Comparison of ENCODE assay signal across 8 cellular contexts in the genomic region with DNA sequence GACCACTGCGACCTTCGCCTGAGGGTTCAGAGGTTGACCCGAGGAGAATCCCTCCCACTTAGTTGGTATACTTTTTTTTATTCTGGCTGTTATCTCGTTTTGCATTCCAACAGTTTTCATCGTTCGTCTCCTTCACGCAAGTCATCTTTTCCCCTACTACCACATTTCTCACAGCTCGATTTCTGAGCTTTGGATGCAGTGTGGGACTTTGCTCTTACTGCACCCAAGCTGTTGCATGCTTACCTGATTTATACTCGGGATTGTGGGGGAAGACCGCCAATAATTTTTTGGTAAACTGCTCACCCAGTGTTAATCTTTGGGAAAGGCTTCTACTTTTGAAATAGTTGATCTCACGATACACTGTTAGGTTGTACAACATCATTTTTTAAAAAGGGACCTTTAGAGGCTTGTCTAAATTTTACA. TPM values are rescaled to one million over a fixed set of nuclear protein-coding genes. Genes with fewer than 3 reads are reported as not detected.
DNase-seq lines count a peak whose midpoint lies in the region; ATAC-seq, FAIRE-seq and TF ChIP-seq lines count a peak whose summit lies in the region.

No MANE protein-coding gene starts in this region.

- no peak for TF ChIP-seq POLR2A in A549 (IDR thresholded peaks at IDR 0.05; ENCODE audit: low read length)

- peak overlapping the region; percentile 78 for H3K4me3 Mint-ChIP-seq in MCF 10A (ENCODE audit: unreplicated experiment)

- H3K9me3 ChIP-seq in A549: no peaks in the 10 kb centered on the region
- H3K9me3 ChIP-seq in mononuclear cell (ENCODE audit: low read depth, low read length): no peaks in the 10 kb centered on the region

- peaks cover 10% of the 10 kb centered on the region; the same call in 2 of the 3 replicates for H3K4me1 ChIP-seq in A549
- peaks cover 29% of the 10 kb centered on the region for H3K4me1 ChIP-seq in mononuclear cell (ENCODE audit: insufficient read depth, low read length)

- H3K9me3 Mint-ChIP-seq in MCF 10A (ENCODE audit: unreplicated experiment): no peaks in the 10 kb centered on the region

- no peak for ATAC-seq in A549
- no peak for ATAC-seq in activated CD4-positive, CD25-positive, alpha-beta regulatory T cell treated with anti-CD3 and anti-CD28 coated beads, Interleukin-2, amount 50 U/mL, for 24 hours

- H3K36me3 Mint-ChIP-seq in MCF 10A (ENCODE audit: insufficient read depth, unreplicated experiment): peaks cover 6% of the 10 kb centered on the region

- TF ChIP-seq EP300 in A549 (IDR thresholded peaks at IDR 0.05): no peak

- CTCF ChIA-PET in A549 (lab: Yijun Ruan, JAX): interaction anchor here (2.2 to 2.9 kb wide), 3 partner anchors 418 to 438 kb away, joined by 8 to 13 read pairs (median 12); no protein-coding TSS in a partner anchor
- CTCF ChIA-PET in MCF 10A (lab: Yijun Ruan, JAX): interaction anchor here (0.6 to 3.4 kb wide), 6 partner anchors 170 to 1564 kb away, joined by 3 to 18 read pairs (median 3); no protein-coding TSS in a partner anchor

- H3K27me3 ChIP-seq in mononuclear cell (ENCODE audit: insufficient read depth, low read length): no peaks in the 10 kb centered on the region

- TF ChIP-seq RAD21 in A549 (conservative IDR thresholded peaks at IDR 0.05 in 1 of 2, IDR thresholded peaks at IDR 0.05 in 1 of 2): no peak

- H3K27ac ChIP-seq in A549: peak overlapping the region; percentile 91 to 94

- BruUV-seq in MCF 10A (replicated peaks; lab: Mats Ljungman, UMichigan): TSS peak; percentile 64

- H3K4me1 Mint-ChIP-seq in MCF 10A (ENCODE audit: insufficient read depth, unreplicated experiment): peaks cover 45% of the 10 kb centered on the region

- no peaks in the 10 kb centered on the region for H3K27me3 Mint-ChIP-seq in MCF 10A (ENCODE audit: insufficient read depth, unreplicated experiment)

- TF ChIP-seq CTCF in A549 (IDR thresholded peaks at IDR 0.05) (no peak), HFF-Myc (IDR thresholded peaks at IDR 0.05; ENCODE audit: low read depth, low read length, missing control alignments) (no peak), MCF 10A (IDR thresholded peaks at IDR 0.05; ENCODE audit: unreplicated experiment) (no peak)

- no peak for FAIRE-seq in A549 (lab: Jason Lieb, UNC)

- no peak for DNase-seq in A549 (ENCODE audit: low read depth in 1 of 2, low spot score in 1 of 2)
- no peak for DNase-seq in HFF-Myc (ENCODE audit: extremely low read depth, low read depth)
- DNase-seq in MCF 10A (ENCODE audit: unreplicated experiment): no peak
- no peak for DNase-seq in occipital lobe (lab: John Stamatoyannopoulos, UW)
- no peak for DNase-seq in stimulated activated CD4-positive, alpha-beta T cell treated with anti-CD3 and anti-CD28 coated beads, Interleukin-4, amount 100 ng/mL, for 4 hours
- no peak for DNase-seq in ureter (ENCODE audit: low spot score)

- intact Hi-C loops in MCF 10A (cut with micrococcal nuclease): no loop called here

- POLR2A ChIA-PET in A549 (lab: Yijun Ruan, JAX): no interaction called here
- POLR2A ChIA-PET in MCF 10A (lab: Yijun Ruan, JAX): interaction anchor here (0.7 to 2.5 kb wide), 21 partner anchors 8 to 444 kb away, joined by 3 to 35 read pairs (median 5); a partner anchor contains a TSS

- WGBS in A549 (ENCODE audit: missing lambda C conversion rate): 9% methylated on average over 11 of the region's 11 CpGs

- H3K4me3 ChIP-seq in A549 (peak overlapping the region; percentile 88), HFF-Myc (replicated peaks; ENCODE audit: low read depth, low read length) (peak overlapping the region; percentile 98), mononuclear cell (ENCODE audit: low read length) (peak overlapping the region; percentile 97)

- peak overlapping the region; percentile 88 for H3K4me2 ChIP-seq in A549

- peak overlapping the region; percentile 95 for H3K27ac Mint-ChIP-seq in MCF 10A (ENCODE audit: low read depth, unreplicated experiment)

TF ChIP-seq in A549, 52 proteins besides CTCF, POLR2A, EP300 and RAD21:
- TF ChIP-seq CHD4 (IDR thresholded peaks at IDR 0.05; ENCODE audit: borderline replicate concordance) (no peak), KDM5A (IDR thresholded peaks at IDR 0.05) (no peak), CEBPB (IDR thresholded peaks at IDR 0.05) (no peak), KDM1A (IDR thresholded peaks at IDR 0.05; ENCODE audit: low read depth) (no peak), ZC3H11A (IDR thresholded peaks at IDR 0.05) (no peak), POLR2AphosphoS2 (conservative IDR thresholded peaks at IDR 0.05; ENCODE audit: low read length) (no peak), TP53 (CRISPR knock-in tag; IDR thresholded peaks at IDR 0.05) (no peak), ZSCAN20 (CRISPR knock-in tag; IDR thresholded peaks at IDR 0.05) (no peak), CBX2 (IDR thresholded peaks at IDR 0.05; ENCODE audit: borderline replicate concordance, low read depth) (no peak), HOXA7 (CRISPR knock-in tag; IDR thresholded peaks at IDR 0.05) (no peak), BHLHE40 (IDR thresholded peaks at IDR 0.05; ENCODE audit: low read depth, low read length) (no peak), JUNB (IDR thresholded peaks at IDR 0.05) (no peak), RNF2 (IDR thresholded peaks at IDR 0.05; ENCODE audit: borderline replicate concordance, low read depth) (no peak), ZNF302 (CRISPR knock-in tag; IDR thresholded peaks at IDR 0.05) (no peak), SREBF2 (IDR thresholded peaks at IDR 0.05) (no peak), EHF (CRISPR knock-in tag; IDR thresholded peaks at IDR 0.05) (no peak), RCOR1 (IDR thresholded peaks at IDR 0.05; ENCODE audit: low read depth, low read length) (no peak)
- TF ChIP-seq, protein P1, sequence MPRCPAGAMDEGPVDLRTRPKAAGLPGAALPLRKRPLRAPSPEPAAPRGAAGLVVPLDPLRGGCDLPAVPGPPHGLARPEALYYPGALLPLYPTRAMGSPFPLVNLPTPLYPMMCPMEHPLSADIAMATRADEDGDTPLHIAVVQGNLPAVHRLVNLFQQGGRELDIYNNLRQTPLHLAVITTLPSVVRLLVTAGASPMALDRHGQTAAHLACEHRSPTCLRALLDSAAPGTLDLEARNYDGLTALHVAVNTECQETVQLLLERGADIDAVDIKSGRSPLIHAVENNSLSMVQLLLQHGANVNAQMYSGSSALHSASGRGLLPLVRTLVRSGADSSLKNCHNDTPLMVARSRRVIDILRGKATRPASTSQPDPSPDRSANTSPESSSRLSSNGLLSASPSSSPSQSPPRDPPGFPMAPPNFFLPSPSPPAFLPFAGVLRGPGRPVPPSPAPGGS (IDR thresholded peaks at IDR 0.05): no peak
- TF ChIP-seq, protein P2, sequence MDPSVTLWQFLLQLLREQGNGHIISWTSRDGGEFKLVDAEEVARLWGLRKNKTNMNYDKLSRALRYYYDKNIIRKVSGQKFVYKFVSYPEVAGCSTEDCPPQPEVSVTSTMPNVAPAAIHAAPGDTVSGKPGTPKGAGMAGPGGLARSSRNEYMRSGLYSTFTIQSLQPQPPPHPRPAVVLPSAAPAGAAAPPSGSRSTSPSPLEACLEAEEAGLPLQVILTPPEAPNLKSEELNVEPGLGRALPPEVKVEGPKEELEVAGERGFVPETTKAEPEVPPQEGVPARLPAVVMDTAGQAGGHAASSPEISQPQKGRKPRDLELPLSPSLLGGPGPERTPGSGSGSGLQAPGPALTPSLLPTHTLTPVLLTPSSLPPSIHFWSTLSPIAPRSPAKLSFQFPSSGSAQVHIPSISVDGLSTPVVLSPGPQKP (IDR thresholded peaks at IDR 0.05; ENCODE audit: low read depth, low read length): no peak

RNA-seq across cellular contexts. Expression of a gene that starts 0.7 kb away (rescaled TPM):
- polyA plus RNA-seq in A549 (2011; rRNA removed) (29.4 and 31.3 TPM in 2 replicates), A549 (2017; fragmentation: RNase III; extraction: RNeasy Plus Mini Kit Qiagen cat#74134 plus additional on column Dnase treatment) (13.4 to 14.5 TPM (median 14.3 TPM) in 3 replicates)
- polyA plus RNA-seq in A549 (2012; cell fraction: cytosol; rRNA removed): 3.2 and 3.8 TPM in 2 replicates
- 2.1 and 5.2 TPM in 2 replicates for polyA plus RNA-seq in A549 (2012; cell fraction: nucleus; rRNA removed)
- polyA minus RNA-seq in A549 (2011; rRNA and poly(A)+ RNA removed): 17.8 and 18.4 TPM in 2 replicates
- total RNA-seq in MCF 10A (2022) (34.5 and 34.8 TPM in 2 replicates), mononuclear cell (43.4 TPM), occipital lobe (73.5 TPM), ureter (44.7 TPM)
